ENCODE assay signal across 8 cellular contexts in the genomic region with DNA sequence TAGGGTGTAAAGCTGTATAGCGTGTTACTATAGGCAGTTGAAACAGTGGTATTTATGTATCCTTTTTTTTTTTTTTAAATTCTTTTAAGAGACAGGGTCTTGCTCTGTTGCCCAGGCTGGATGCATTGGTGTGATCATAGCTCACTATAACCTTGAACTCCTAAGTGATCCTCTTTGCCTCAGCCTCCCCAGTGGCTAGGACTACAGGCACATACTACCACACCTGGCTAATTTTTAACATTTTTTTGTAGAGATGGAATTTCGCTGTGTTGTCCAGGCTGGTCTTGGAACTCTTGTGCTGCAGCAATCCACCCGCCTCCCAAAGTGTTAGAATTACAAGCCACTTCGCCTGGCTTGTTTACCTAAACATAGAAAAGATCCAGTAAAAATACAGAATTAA.
"Had no signal": no experiment of that assay in that cellular context is flagged by ENCODE, and none has a peak within 500 bp of the region (broad histone marks: within the 10 kb centered on the region; RNA-seq: fewer than 3 reads in every experiment).

No MANE protein-coding gene starts in this region.

- DNase-seq: activated CD4-positive, alpha-beta T cell treated with anti-CD3 and anti-CD28 coated beads, Interleukin-2, amount 50 U/mL, for 1 hour; activated T-cell treated with anti-CD3 and anti-CD28 coated beads, Interleukin-2, amount 50 U/mL, for 48 hours; aorta; foreskin keratinocyte; mesendoderm; posterior cingulate gyrus; tibial artery had no signal

- H3K27ac ChIP-seq: foreskin keratinocyte, tibial artery, vagina had no signal

- H3K4me3 ChIP-seq: tibial artery, vagina had no signal

- H3K9me3 ChIP-seq: tibial artery, vagina had no signal

- ATAC-seq: foreskin keratinocyte had no signal

- H3K27me3 ChIP-seq: foreskin keratinocyte, tibial artery, vagina had no signal
